Comparison of ENCODE assay signal across 8 cellular contexts in the genomic region with DNA sequence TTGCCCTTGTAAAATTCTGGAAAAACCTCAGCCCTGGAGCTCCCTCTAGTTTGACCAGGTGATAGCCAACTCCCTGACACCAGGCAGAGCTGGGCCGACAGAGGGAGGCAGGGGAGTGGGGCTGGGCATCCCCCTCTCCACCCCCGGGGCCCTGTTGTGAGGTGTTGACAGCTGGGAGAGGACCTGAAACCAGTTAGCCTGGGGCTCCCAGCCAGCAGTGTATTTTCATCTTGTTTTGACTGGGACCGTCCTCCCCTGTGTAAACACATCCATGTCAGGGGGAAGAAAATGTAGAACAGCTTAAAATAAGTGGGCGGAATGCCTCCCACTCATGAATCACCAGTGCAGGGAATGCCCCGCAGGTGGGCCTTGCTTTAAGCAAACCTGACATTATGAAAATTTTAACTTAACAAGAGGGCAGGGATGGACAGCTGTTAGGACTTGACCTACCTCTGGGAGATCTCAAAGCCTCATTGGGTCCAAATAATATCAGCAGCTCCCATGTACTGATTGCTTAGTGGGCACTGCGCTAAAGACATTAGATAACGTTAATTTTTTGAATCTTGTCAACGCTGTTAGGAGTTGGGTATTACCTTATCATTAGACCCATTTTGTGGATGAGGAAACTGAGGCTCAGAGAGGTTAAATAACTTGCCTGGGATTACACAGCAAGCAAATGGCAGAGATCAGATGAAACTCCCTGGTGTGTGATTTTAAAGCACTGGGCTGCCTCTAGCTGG. TPM values are rescaled to one million over a fixed set of nuclear protein-coding genes. Genes with fewer than 3 reads are reported as not detected.
DNase-seq lines count a peak whose midpoint lies in the region; ATAC-seq and TF ChIP-seq lines count a peak whose summit lies in the region.

No MANE protein-coding gene starts in this region.

- H2AK5ac ChIP-seq in mesenchymal stem cell (ENCODE audit: low read length, severe bottlenecking) = no peak overlapping the region

- peak; percentile 71 for ATAC-seq in GM18508 (IDR thresholded peaks at IDR 0.05; ENCODE audit: insufficient read depth, unreplicated experiment)
- peak; percentile 79 for ATAC-seq in GM21825 (IDR thresholded peaks at IDR 0.05; ENCODE audit: unreplicated experiment)

- peak overlapping the region; percentile 69 for H4K8ac ChIP-seq in mesenchymal stem cell (ENCODE audit: low read length)

- no peaks in the 10 kb centered on the region for H3K79me1 ChIP-seq in mesenchymal stem cell (replicated peaks; ENCODE audit: low read length, poor library complexity, severe bottlenecking)

- H3K27me3 ChIP-seq in mesenchymal stem cell (ENCODE audit: control insufficient read depth in 1 of 2, insufficient read depth in 1 of 2, low read length in 2 of 2) = peaks cover 0 to 59% of the 10 kb centered on the region in 2 experiments

- H2BK120ac ChIP-seq in mesenchymal stem cell (ENCODE audit: low read depth, low read length) = no peak overlapping the region

- H3K9me3 ChIP-seq in mesenchymal stem cell (ENCODE audit: control insufficient read depth, low read length) = no peaks in the 10 kb centered on the region

- H3K9ac ChIP-seq in mesenchymal stem cell (ENCODE audit: low read length) = no peak overlapping the region

- H3K14ac ChIP-seq in mesenchymal stem cell (ENCODE audit: low read length in 2 of 2) = no peak overlapping the region

- H2AFZ ChIP-seq in mesenchymal stem cell (ENCODE audit: low read depth, low read length) = no peak overlapping the region

- peak overlapping the region; percentile 54 to 70 for H3K18ac ChIP-seq in mesenchymal stem cell (ENCODE audit: low read depth in 1 of 2, low read length in 2 of 2)

- H4K91ac ChIP-seq in mesenchymal stem cell (ENCODE audit: low read length) = peak overlapping the region; percentile 27

- no peak overlapping the region for H3K27ac ChIP-seq in mesenchymal stem cell (ENCODE audit: low read length, poor library complexity, severe bottlenecking)

- peak overlapping the region; percentile 28 for H2BK15ac ChIP-seq in mesenchymal stem cell (ENCODE audit: low read depth, poor library complexity, severe bottlenecking)

- no peaks in the 10 kb centered on the region for H3K36me3 ChIP-seq in mesenchymal stem cell (ENCODE audit: control insufficient read depth in 1 of 2, insufficient read depth in 2 of 2, low read depth in 1 of 2, low read length in 2 of 2)

- H3K4me1 ChIP-seq in mesenchymal stem cell (ENCODE audit: control insufficient read depth, insufficient read depth, low read depth, low read length) = peaks cover 14% of the 10 kb centered on the region

- peak overlapping the region in 1 of 2 experiments; percentile 58 for H3K4ac ChIP-seq in mesenchymal stem cell (ENCODE audit: low read depth in 1 of 2, low read length in 2 of 2)

- 73% methylated on average over 6 of the region's 8 CpGs for WGBS in mesenchymal stem cell

- no peak overlapping the region for H3K4me3 ChIP-seq in mesenchymal stem cell (ENCODE audit: insufficient read depth in 1 of 2, low read depth in 1 of 2, low read length in 2 of 2)

- H3K4me2 ChIP-seq in mesenchymal stem cell (ENCODE audit: low read length, poor library complexity, severe bottlenecking) = no peak overlapping the region

- DNase-seq in mesenchymal stem cell (peak; percentile 56), NCI-H1436 treated with DMSO at 0.1 percent for 48 hours (lab: John Stamatoyannopoulos, UW) (no peak), amniotic stem cell (lab: John Stamatoyannopoulos, UW) (no peak), germinal center (ENCODE audit: low spot score) (no peak)
- no peak for DNase-seq in activated CD4-positive, alpha-beta T cell treated with anti-CD3 and anti-CD28 coated beads for 4 hours

- H3K23ac ChIP-seq in mesenchymal stem cell (ENCODE audit: low read length in 2 of 2) = no peak overlapping the region

- peak overlapping the region in 1 of 2 experiments; percentile 88 for H2BK12ac ChIP-seq in mesenchymal stem cell (ENCODE audit: low read length in 2 of 2)

- no peak overlapping the region for H2BK5ac ChIP-seq in mesenchymal stem cell (ENCODE audit: low read depth, low read length, poor library complexity, severe bottlenecking)

TF ChIP-seq in PFSK-1, 5 proteins besides CTCF, POLR2A, EP300 and RAD21:
- TF ChIP-seq, protein P1, sequence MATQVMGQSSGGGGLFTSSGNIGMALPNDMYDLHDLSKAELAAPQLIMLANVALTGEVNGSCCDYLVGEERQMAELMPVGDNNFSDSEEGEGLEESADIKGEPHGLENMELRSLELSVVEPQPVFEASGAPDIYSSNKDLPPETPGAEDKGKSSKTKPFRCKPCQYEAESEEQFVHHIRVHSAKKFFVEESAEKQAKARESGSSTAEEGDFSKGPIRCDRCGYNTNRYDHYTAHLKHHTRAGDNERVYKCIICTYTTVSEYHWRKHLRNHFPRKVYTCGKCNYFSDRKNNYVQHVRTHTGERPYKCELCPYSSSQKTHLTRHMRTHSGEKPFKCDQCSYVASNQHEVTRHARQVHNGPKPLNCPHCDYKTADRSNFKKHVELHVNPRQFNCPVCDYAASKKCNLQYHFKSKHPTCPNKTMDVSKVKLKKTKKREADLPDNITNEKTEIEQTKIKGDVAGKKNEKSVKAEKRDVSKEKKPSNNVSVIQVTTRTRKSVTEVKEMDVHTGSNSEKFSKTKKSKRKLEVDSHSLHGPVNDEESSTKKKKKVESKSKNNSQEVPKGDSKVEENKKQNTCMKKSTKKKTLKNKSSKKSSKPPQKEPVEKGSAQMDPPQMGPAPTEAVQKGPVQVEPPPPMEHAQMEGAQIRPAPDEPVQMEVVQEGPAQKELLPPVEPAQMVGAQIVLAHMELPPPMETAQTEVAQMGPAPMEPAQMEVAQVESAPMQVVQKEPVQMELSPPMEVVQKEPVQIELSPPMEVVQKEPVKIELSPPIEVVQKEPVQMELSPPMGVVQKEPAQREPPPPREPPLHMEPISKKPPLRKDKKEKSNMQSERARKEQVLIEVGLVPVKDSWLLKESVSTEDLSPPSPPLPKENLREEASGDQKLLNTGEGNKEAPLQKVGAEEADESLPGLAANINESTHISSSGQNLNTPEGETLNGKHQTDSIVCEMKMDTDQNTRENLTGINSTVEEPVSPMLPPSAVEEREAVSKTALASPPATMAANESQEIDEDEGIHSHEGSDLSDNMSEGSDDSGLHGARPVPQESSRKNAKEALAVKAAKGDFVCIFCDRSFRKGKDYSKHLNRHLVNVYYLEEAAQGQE (IDR thresholded peaks at IDR 0.05; ENCODE audit: insufficient read depth in 1 of 2, low read depth in 2 of 2, low read length in 2 of 2) = no peak
- TF ChIP-seq POLR2AphosphoS5 (IDR thresholded peaks at IDR 0.05; ENCODE audit: low read depth, low read length) (no peak), TAF1 (IDR thresholded peaks at IDR 0.05; ENCODE audit: borderline replicate concordance, insufficient read depth, low read length) (no peak), FOXP2 (optimal IDR thresholded peaks at IDR 0.05; ENCODE audit: borderline replicate concordance, extremely low read depth, extremely low read length, insufficient read depth) (peak; percentile 81), SIN3A (IDR thresholded peaks at IDR 0.05; ENCODE audit: borderline replicate concordance, insufficient read depth, low read length) (no peak)

RNA-seq across cellular contexts. Expression of a gene that starts 45.9 kb away (rescaled TPM):
- 8.3 TPM for polyA plus RNA-seq in PFSK-1 (2012; ENCODE audit: insufficient read length, low read depth)
- polyA plus RNA-seq in mesenchymal stem cell (2013, experiment 1 of 2) = 151 TPM
- polyA plus RNA-seq in mesenchymal stem cell (2013, experiment 2 of 2) = 131 TPM

RNA-seq across cellular contexts. Expression of a gene that starts 47.8 kb away (rescaled TPM):
- not detected for polyA plus RNA-seq in PFSK-1 (2012; ENCODE audit: insufficient read length, low read depth)
- polyA plus RNA-seq in mesenchymal stem cell (2013, experiment 1 of 2) = not detected
- not detected for polyA plus RNA-seq in mesenchymal stem cell (2013, experiment 2 of 2)
